ENCODE assay signal across 19 cellular contexts in genomic region chr14:98909251-98909944, GRCh38.
DNase-seq lines count a peak whose midpoint lies in the region; FAIRE-seq and TF ChIP-seq lines count a peak whose summit lies in the region.
"Had no signal": no experiment of that assay in that cellular context is flagged by ENCODE, and none has a peak within 500 bp of the region (broad histone marks: within the 10 kb centered on the region; RNA-seq: fewer than 3 reads in every experiment).

No MANE protein-coding gene starts in this region.

- H3K4me1 Mint-ChIP-seq in chondrocyte (ENCODE audit: low read depth), result peaks cover 46% of the 10 kb centered on the region
- H3K4me1 Mint-ChIP-seq: IgD-negative memory B cell had no signal

- H3K4me1 ChIP-seq in Peyer's patch, result peaks cover 0 to 12% (median 0%) of the 10 kb centered on the region in 4 donors
- H3K4me1 ChIP-seq: gastrocnemius medialis had no signal

- peaks cover 15% of the 10 kb centered on the region for H3K27me3 Mint-ChIP-seq in chondrocyte (ENCODE audit: low read depth)
- H3K27me3 Mint-ChIP-seq: IgD-negative memory B cell had no signal

- no peak for FAIRE-seq in urothelium cell line (lab: Jason Lieb, UNC)

- TF ChIP-seq CTCF in Peyer's patch (IDR thresholded peaks at IDR 0.05) (no peak), chondrocyte (IDR thresholded peaks at IDR 0.05) (no peak)

- H3K4me3 Mint-ChIP-seq in chondrocyte (ENCODE audit: unreplicated experiment), result no peak overlapping the region
- H3K4me3 Mint-ChIP-seq: activated CD8-positive, alpha-beta T cell treated with anti-CD3 and anti-CD28 coated beads, Interleukin-2, amount 10 ng/mL, durations not matched to agents 7 days and 5 days; IgD-negative memory B cell; nephron had no signal

- H3K4me3 ChIP-seq in Peyer's patch, result no peak overlapping the region
- H3K4me3 ChIP-seq: gastrocnemius medialis, skin epidermis had no signal

- H3K9me3 Mint-ChIP-seq in chondrocyte (ENCODE audit: low read depth), result no peaks in the 10 kb centered on the region
- H3K9me3 Mint-ChIP-seq: nephron had no signal

- peak overlapping the region; percentile 82 for H3K27ac Mint-ChIP-seq in chondrocyte (ENCODE audit: unreplicated experiment)
- H3K27ac Mint-ChIP-seq: activated CD8-positive, alpha-beta T cell treated with anti-CD3 and anti-CD28 coated beads, Interleukin-2, amount 10 ng/mL, durations not matched to agents 7 days and 5 days; activated naive CD4-positive, alpha-beta T cell treated with anti-CD3 and anti-CD28 coated beads, Interleukin-2, amount 50 U/mL, for 72 hours; IgD-negative memory B cell had no signal

- H3K27ac ChIP-seq in Peyer's patch, result no peak overlapping the region
- H3K27ac ChIP-seq: gastrocnemius medialis had no signal

- no peaks in the 10 kb centered on the region for H3K36me3 Mint-ChIP-seq in chondrocyte (ENCODE audit: low read depth)
- H3K36me3 Mint-ChIP-seq: activated naive CD4-positive, alpha-beta T cell treated with anti-CD3 and anti-CD28 coated beads, Interleukin-2, amount 50 U/mL, for 72 hours; IgD-negative memory B cell had no signal

- no peaks in the 10 kb centered on the region for H3K27me3 ChIP-seq in Peyer's patch

- DNase-seq in NCI-H82 (lab: John Stamatoyannopoulos, UW), result peak; percentile 29
- DNase-seq in NCI-H82 treated with DMSO at 0.1 percent for 48 hours (lab: John Stamatoyannopoulos, UW; ENCODE audit: unreplicated experiment), result no peak
- DNase-seq in Peyer's patch, result peak in 2 of 3 donors; percentile 57 to 74
- no peak for DNase-seq in chondrocyte (ENCODE audit: low spot score)
- peak; percentile 64 for DNase-seq in urothelium cell line (ENCODE audit: low spot score)
- DNase-seq in NCI-H146 treated with DMSO at 0.1 percent for 48 hours (lab: John Stamatoyannopoulos, UW; ENCODE audit: unreplicated experiment), result no peak
- no peak for DNase-seq in NCI-H1694 (lab: John Stamatoyannopoulos, UW)
- no peak for DNase-seq in NCI-H510A treated with DMSO at 0.1 percent for 48 hours (lab: John Stamatoyannopoulos, UW)
- DNase-seq: activated CD8-positive, alpha-beta T cell treated with anti-CD3 and anti-CD28 coated beads, Interleukin-2, amount 10 ng/mL, durations not matched to agents 7 days and 5 days; cortex of kidney; DMS79 treated with DMSO at 0.1 percent for 48 hours; gastrocnemius medialis; left cardiac atrium; T-helper 9 cell; trophoblast cell had no signal

- no peaks in the 10 kb centered on the region for H3K9me3 ChIP-seq in Peyer's patch
- H3K9me3 ChIP-seq: gastrocnemius medialis had no signal

- H3K36me3 ChIP-seq in Peyer's patch, result no peaks in the 10 kb centered on the region
- H3K36me3 ChIP-seq: gastrocnemius medialis had no signal

- TF ChIP-seq POLR2A in Peyer's patch (IDR thresholded peaks at IDR 0.05), result no peak

Comparison
In these comparisons a context has a peak if more than half of its experiments do, and no peak if none do; other contexts are left out.
1. DNase-seq: peak in NCI-H82 (single experiment), Peyer's patch (2 of 3) and urothelium cell line (single experiment); none in NCI-H82 treated with DMSO at 0.1 percent for 48 hours (single experiment), chondrocyte (single experiment), NCI-H146 treated with DMSO at 0.1 percent for 48 hours (single experiment), NCI-H1694 (single experiment) and NCI-H510A treated with DMSO at 0.1 percent for 48 hours (single experiment).